Comparison of ENCODE assay signal across 31 cellular contexts in genomic region chr10:30285970-30286369, GRCh38.
A peak's percentile ranks its signal among the peaks of the same experiment; 100 is the strongest.
DNase-seq lines count a peak whose midpoint lies in the region; ATAC-seq and TF ChIP-seq lines count a peak whose summit lies in the region.
"Had no signal": no experiment of that assay in that cellular context is flagged by ENCODE, and none has a peak within 500 bp of the region (broad histone marks: within the 10 kb centered on the region; RNA-seq: fewer than 3 reads in every experiment).

No MANE protein-coding gene starts in this region.

- peaks cover 0 to 1% (median under 1%) of the 10 kb centered on the region in 3 donors for H3K27me3 Mint-ChIP-seq in CD14-positive monocyte (ENCODE audit: low read depth in 3 of 3)
- no peaks in the 10 kb centered on the region for H3K27me3 Mint-ChIP-seq in activated B cell treated with CpG ODN at 0.5 μM for 24 hours
- H3K27me3 Mint-ChIP-seq: effector memory CD8-positive, alpha-beta T cell had no signal

- H3K9me3 Mint-ChIP-seq in CD14-positive monocyte (peaks cover 2 to 14% (median 4%) of the 10 kb centered on the region in 7 donors), activated B cell treated with CpG ODN at 0.5 μM for 24 hours (peaks cover 4% of the 10 kb centered on the region)
- H3K9me3 Mint-ChIP-seq: activated T-cell treated with anti-CD3 and anti-CD28 coated beads, Interleukin-2, amount 50 U/mL, for 4 hours; T-helper 1 cell treated with Interleukin-12 subunit alpha and Interleukin-12 subunit beta and Interleukin-4 antibody, amounts not matched to agents 30 μg/mL and 1 μg/mL, for 36 hours had no signal

- H3K36me3 Mint-ChIP-seq in CD14-positive monocyte (peaks cover 0 to 4% of the 10 kb centered on the region in 2 donors), activated B cell treated with CpG ODN at 0.5 μM for 24 hours (ENCODE audit: low read depth) (no peaks in the 10 kb centered on the region)
- H3K36me3 Mint-ChIP-seq: naive thymus-derived CD4-positive, alpha-beta T cell had no signal

- intact Hi-C loops in CD14-positive monocyte (cut with micrococcal nuclease) (no loop called here), activated B cell treated with CpG ODN at 0.5 μM for 24 hours (cut with micrococcal nuclease) (no loop called here)

- H3K27ac Mint-ChIP-seq in CD14-positive monocyte (peak overlapping the region in 5 of 7 donors; percentile 33 to 88 (median 86)), activated B cell treated with CpG ODN at 0.5 μM for 24 hours (peak overlapping the region; percentile 81)
- H3K27ac Mint-ChIP-seq: naive thymus-derived CD4-positive, alpha-beta T cell; T-helper 1 cell treated with Interleukin-12 subunit alpha and Interleukin-12 subunit beta and Interleukin-4 antibody, amounts not matched to agents 30 μg/mL and 1 μg/mL, for 36 hours had no signal

- ATAC-seq in HG03066 (IDR thresholded peaks at IDR 0.05; ENCODE audit: low read depth, unreplicated experiment) (peak; percentile 8), activated B cell treated with CpG ODN at 0.5 μM for 24 hours (ENCODE audit: low read depth) (no peak), HG03097 (IDR thresholded peaks at IDR 0.05; ENCODE audit: low FRiP score, unreplicated experiment) (no peak)
- ATAC-seq: activated T-cell treated with anti-CD3 and anti-CD28 coated beads, Interleukin-2, amount 50 U/mL, for 4 hours; effector memory CD8-positive, alpha-beta T cell; esophagus mucosa; heart left ventricle; left ventricle myocardium superior had no signal

- no peak overlapping the region for H3K4me3 ChIP-seq in neutrophil (ENCODE audit: low read depth in 1 of 2, low read length in 1 of 2)
- H3K4me3 ChIP-seq: ascending aorta, coronary artery, prostate gland, SK-N-MC, upper lobe of right lung had no signal

- no peaks in the 10 kb centered on the region for H3K36me3 ChIP-seq in neutrophil
- H3K36me3 ChIP-seq: ascending aorta, heart left ventricle, prostate gland, upper lobe of right lung had no signal

- DNase-seq in CD14-positive monocyte (ENCODE audit: low spot score), result no peak
- DNase-seq in activated B cell treated with CpG ODN at 0.5 μM for 24 hours, result no peak
- DNase-seq in Kasumi-1 (lab: John Stamatoyannopoulos, UW), result no peak
- DNase-seq in activated CD4-positive, alpha-beta T cell treated with anti-CD3 and anti-CD28 coated beads, Interleukin-2, amount 50 U/mL, for 48 hours, result no peak
- DNase-seq in ecto neural progenitor cell (ENCODE audit: low spot score), result no peak
- DNase-seq: activated CD4-positive, alpha-beta T cell treated with anti-CD3 and anti-CD28 coated beads, Interleukin-2, amount 50 U/mL, for 1 hour; activated CD4-positive, CD25-positive, alpha-beta regulatory T cell; activated T-cell treated with anti-CD3 and anti-CD28 coated beads, Interleukin-2, amount 50 U/mL, for 4 hours; Caco-2; effector memory CD8-positive, alpha-beta T cell; foreskin fibroblast; heart left ventricle; Karpas-422; left ventricle myocardium superior; naive thymus-derived CD4-positive, alpha-beta T cell; NCI-H1092; NCI-H1694; NCI-H446 treated with DMSO at 0.1 percent for 48 hours; occipital lobe; stimulated activated CD4-positive, alpha-beta T cell treated with anti-CD3 and anti-CD28 coated beads, Interleukin-4, amount 100 ng/mL, for 1 hour; upper lobe of right lung had no signal

- no peaks in the 10 kb centered on the region for H3K27me3 ChIP-seq in neutrophil
- H3K27me3 ChIP-seq: ascending aorta, heart left ventricle, upper lobe of right lung had no signal

- H3K4me1 ChIP-seq in neutrophil (ENCODE audit: control insufficient read depth in 1 of 2, insufficient read depth in 1 of 2, low read depth in 1 of 2, low read length in 1 of 2), result peaks cover 46 to 51% of the 10 kb centered on the region in 2 experiments
- H3K4me1 ChIP-seq: ascending aorta, prostate gland had no signal

- no peaks in the 10 kb centered on the region for H3K9me3 ChIP-seq in neutrophil
- H3K9me3 ChIP-seq: ascending aorta, Caco-2, prostate gland, upper lobe of right lung had no signal

- CTCF ChIA-PET in activated B cell treated with CpG ODN at 0.5 μM for 24 hours (lab: Charles Lee), result no interaction called here

- peak overlapping the region; percentile 89 for H3K27ac ChIP-seq in neutrophil
- H3K27ac ChIP-seq: ascending aorta, C4-2B, coronary artery, prostate gland, SK-N-MC, upper lobe of right lung had no signal

- TF ChIP-seq CTCF in CD14-positive monocyte (IDR thresholded peaks at IDR 0.05) (no peak), activated B cell treated with CpG ODN at 0.5 μM for 24 hours (IDR thresholded peaks at IDR 0.05) (no peak), neutrophil (IDR thresholded peaks at IDR 0.05) (no peak)

- H3K4me3 Mint-ChIP-seq in CD14-positive monocyte (no peak overlapping the region), activated B cell treated with CpG ODN at 0.5 μM for 24 hours (no peak overlapping the region)
- H3K4me3 Mint-ChIP-seq: activated T-cell treated with anti-CD3 and anti-CD28 coated beads, Interleukin-2, amount 50 U/mL, for 4 hours; naive thymus-derived CD4-positive, alpha-beta T cell; T-helper 1 cell treated with Interleukin-12 subunit alpha and Interleukin-12 subunit beta and Interleukin-4 antibody, amounts not matched to agents 30 μg/mL and 1 μg/mL, for 36 hours had no signal

- POLR2A ChIA-PET in activated B cell treated with CpG ODN at 0.5 μM for 24 hours (lab: Charles Lee), result interaction anchor here (1.1 kb wide), 1 partner anchor 63 kb away, joined by 13 read pairs; the partner anchor contains the start of gene MTPAP

- H3K4me1 Mint-ChIP-seq in CD14-positive monocyte (peaks cover 40% of the 10 kb centered on the region), activated B cell treated with CpG ODN at 0.5 μM for 24 hours (peaks cover 36% of the 10 kb centered on the region)
